23 cellular contexts compared by ENCODE assay signal in the genomic region with DNA sequence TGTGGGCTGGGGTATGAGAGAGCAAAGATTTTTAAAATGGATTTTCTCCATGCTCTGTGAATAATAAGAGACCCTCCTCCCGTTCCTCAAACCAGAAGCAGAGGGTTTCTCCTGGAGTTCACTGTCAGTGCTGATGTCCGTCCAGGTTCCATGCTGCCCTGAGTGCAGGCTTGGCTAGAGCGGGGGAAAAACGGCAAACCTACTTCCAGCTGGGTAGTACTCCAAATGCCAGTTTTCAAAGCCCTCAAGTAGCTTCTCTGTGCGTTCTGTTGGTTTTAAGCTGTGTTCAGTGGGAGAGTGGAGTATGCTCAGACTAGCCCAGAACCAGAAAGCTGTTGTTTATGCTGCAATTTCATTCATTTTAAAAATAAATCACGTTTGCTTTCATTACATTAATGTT. TPM values are rescaled to one million over a fixed set of nuclear protein-coding genes. Genes with fewer than 3 reads are reported as not detected.
DNase-seq lines count a peak whose midpoint lies in the region; ATAC-seq and TF ChIP-seq lines count a peak whose summit lies in the region.
"Had no signal": no experiment of that assay in that cellular context is flagged by ENCODE, and none has a peak within 500 bp of the region (broad histone marks: within the 10 kb centered on the region; RNA-seq: fewer than 3 reads in every experiment).

No MANE protein-coding gene starts in this region.

- H3K36me3 ChIP-seq in neural progenitor cell: no peaks in the 10 kb centered on the region

- no peak overlapping the region for H3K4me2 ChIP-seq in neural progenitor cell
- H3K4me2 ChIP-seq: SK-N-SH had no signal

- H3K36me3 Mint-ChIP-seq in glutamatergic neuron (ENCODE audit: unreplicated experiment): peaks cover 10% of the 10 kb centered on the region
- no peaks in the 10 kb centered on the region for H3K36me3 Mint-ChIP-seq in neural progenitor cell
- H3K36me3 Mint-ChIP-seq: CD4-positive, alpha-beta memory T cell had no signal

- H3K4me1 Mint-ChIP-seq in glutamatergic neuron (ENCODE audit: low read depth, unreplicated experiment) (peaks cover 29% of the 10 kb centered on the region), neural progenitor cell (peaks cover 14% of the 10 kb centered on the region)
- H3K4me1 Mint-ChIP-seq: CD4-positive, alpha-beta memory T cell had no signal

- H3K27ac ChIP-seq in caudate nucleus (ENCODE audit: low read depth, low read length) (peak overlapping the region; percentile 8), neural progenitor cell (no peak overlapping the region)

- no peak overlapping the region for H3K4me3 ChIP-seq in neural progenitor cell
- H3K4me3 ChIP-seq: K562 had no signal

- H3K27me3 Mint-ChIP-seq in glutamatergic neuron (ENCODE audit: unreplicated experiment) (peaks cover 2% of the 10 kb centered on the region), neural progenitor cell (ENCODE audit: insufficient read depth, low read depth) (peaks cover 6% of the 10 kb centered on the region)

- H3F3A ChIP-seq in neural progenitor cell (ENCODE audit: low read depth): no peaks in the 10 kb centered on the region

- peak in 1 of 61 donors; percentile 65 for DNase-seq in caudate nucleus (lab: John Stamatoyannopoulos, UW)
- DNase-seq in glutamatergic neuron: no peak
- DNase-seq in neural progenitor cell (ENCODE audit: low spot score): no peak
- no peak for DNase-seq in GOT3 (lab: John Stamatoyannopoulos, UW)
- no peak for DNase-seq in HK-2 (ENCODE audit: unreplicated experiment)
- no peak for DNase-seq in stimulated activated CD4-positive, alpha-beta T cell treated with anti-CD3 and anti-CD28 coated beads, Interleukin-4, amount 100 ng/mL, for 1 hour
- DNase-seq: CD4-positive, alpha-beta memory T cell; COR-L47; DMS53; NCI-H1105 treated with DMSO at 0.1 percent for 48 hours; NCI-H146; NCI-H1930; NCI-H446; NCI-H524 treated with DMSO at 0.1 percent for 48 hours; NCI-H774; SIG-M5; SK-N-SH had no signal

- ATAC-seq in HG03135 (IDR thresholded peaks at IDR 0.05; ENCODE audit: unreplicated experiment): no peak
- ATAC-seq: HCT116, K562 had no signal

- H3K4me3 Mint-ChIP-seq in glutamatergic neuron (ENCODE audit: unreplicated experiment) (peak overlapping the region; percentile 54), neural progenitor cell (no peak overlapping the region)
- H3K4me3 Mint-ChIP-seq: CD4-positive, alpha-beta memory T cell had no signal

- no peaks in the 10 kb centered on the region for H4K20me1 ChIP-seq in neural progenitor cell (ENCODE audit: low read depth)

- H3K79me2 ChIP-seq in neural progenitor cell (ENCODE audit: low read depth): no peaks in the 10 kb centered on the region

- no peak overlapping the region for H2AFZ ChIP-seq in neural progenitor cell (replicated peaks)

- H3K27ac Mint-ChIP-seq in glutamatergic neuron (ENCODE audit: unreplicated experiment) (peak overlapping the region; percentile 74), neural progenitor cell (peak overlapping the region; percentile 57)
- H3K27ac Mint-ChIP-seq: CD4-positive, alpha-beta memory T cell had no signal

- peaks cover 11% of the 10 kb centered on the region for H3K9me3 Mint-ChIP-seq in glutamatergic neuron (ENCODE audit: unreplicated experiment)
- H3K9me3 Mint-ChIP-seq in neural progenitor cell: peaks cover 4% of the 10 kb centered on the region

- no peaks in the 10 kb centered on the region for H3K27me3 ChIP-seq in neural progenitor cell

- peaks cover 16% of the 10 kb centered on the region for H3K4me1 ChIP-seq in neural progenitor cell

- H3K9me3 ChIP-seq in neural progenitor cell (ENCODE audit: low read depth): no peaks in the 10 kb centered on the region
- H3K9me3 ChIP-seq: SK-N-SH had no signal

- no peak overlapping the region for H3K9ac ChIP-seq in neural progenitor cell
- H3K9ac ChIP-seq: SK-N-SH had no signal

- TF ChIP-seq CTCF in glutamatergic neuron (IDR thresholded peaks at IDR 0.05; ENCODE audit: partially characterized antibody, unreplicated experiment) (no peak), neural progenitor cell (IDR thresholded peaks at IDR 0.05) (no peak)

RNA-seq across cellular contexts. Expression of a gene that starts 40.3 kb away (rescaled TPM):
- total RNA-seq in glutamatergic neuron (ENCODE audit: unreplicated experiment): 21.1 TPM
- total RNA-seq in neural progenitor cell (ENCODE audit: low replicate concordance): 0.26 and 1.7 TPM in 2 replicates
- total RNA-seq: A673; CD4-positive, alpha-beta memory T cell; LHCN-M2; MCF 10A had no signal
